Comparison of ENCODE assay signal across 21 cellular contexts in the genomic region with DNA sequence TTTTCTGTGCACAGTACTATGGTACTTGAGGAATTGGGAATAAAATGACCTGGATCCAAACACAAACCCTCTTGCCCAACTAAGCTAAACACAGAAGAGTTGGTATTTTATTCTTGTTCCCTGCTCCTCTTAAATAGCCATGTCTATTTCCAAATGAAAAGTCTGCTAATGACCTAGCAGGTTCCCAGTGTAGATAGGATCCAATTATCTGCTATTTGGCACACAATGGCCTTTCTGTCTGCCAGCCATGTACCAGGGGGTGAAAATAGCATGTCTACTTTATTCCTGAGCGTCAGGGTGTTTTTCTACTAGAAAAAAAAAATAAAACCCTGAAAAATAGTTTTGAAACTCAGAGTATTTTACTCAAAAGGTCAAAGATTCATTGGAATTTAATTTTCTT.
A peak's percentile ranks its signal among the peaks of the same experiment; 100 is the strongest.
DNase-seq lines count a peak whose midpoint lies in the region; ATAC-seq and FAIRE-seq lines count a peak whose summit lies in the region.
"Had no signal": no experiment of that assay in that cellular context is flagged by ENCODE, and none has a peak within 500 bp of the region (broad histone marks: within the 10 kb centered on the region; RNA-seq: fewer than 3 reads in every experiment).

No MANE protein-coding gene starts in this region.

- peak; percentile 17 for FAIRE-seq in frontal cortex (lab: Jason Lieb, UNC)
- FAIRE-seq: colon, GM12892, keratinocyte had no signal

- ATAC-seq in Right ventricle myocardium superior (ENCODE audit: poor library complexity), result peak; percentile 90
- ATAC-seq: activated CD4-positive, alpha-beta T cell treated with anti-CD3 and anti-CD28 coated beads for 36 hours; gastrocnemius medialis; stimulated activated naive CD8-positive, alpha-beta T cell treated with anti-CD3 and anti-CD28 coated beads, Interleukin-15, amount 100 ng/mL, for 72 hours had no signal

- DNase-seq in Right ventricle myocardium superior (no peak), cardiac septum (ENCODE audit: low spot score) (no peak), NCI-H69 (lab: John Stamatoyannopoulos, UW) (peak; percentile 94), frontal cortex (ENCODE audit: low spot score in 2 of 2) (no peak), cerebellar nuclear complex (lab: John Stamatoyannopoulos, UW) (no peak), mucosa of gallbladder (ENCODE audit: low spot score) (no peak)
- no peak for DNase-seq in stimulated activated CD4-positive, alpha-beta T cell treated with anti-CD3 and anti-CD28 coated beads, Interleukin-2, amount 100 ng/mL, for 24 hours
- DNase-seq in activated CD8-positive, alpha-beta memory T cell treated with anti-CD3 and anti-CD28 coated beads for 24 hours, result no peak
- DNase-seq: activated CD4-positive, alpha-beta T cell treated with anti-CD3 and anti-CD28 coated beads for 36 hours; activated naive CD4-positive, alpha-beta T cell treated with anti-CD3 and anti-CD28 coated beads, Interleukin-2, amount 10 ng/mL, durations not matched to agents 7 days and 5 days; anterior cingulate cortex; gastrocnemius medialis; mesenchymal stem cell; MG63; NCI-H2107; right cardiac atrium; stimulated activated CD4-positive, alpha-beta T cell treated with anti-CD3 and anti-CD28 coated beads, Interleukin-12 subunit alpha, Interleukin-12 subunit beta, amount 100 ng/mL, for 4 hours; stimulated activated naive CD8-positive, alpha-beta T cell treated with anti-CD3 and anti-CD28 coated beads, Interleukin-15, amount 100 ng/mL, for 72 hours had no signal

- intact Hi-C loops in Right ventricle myocardium superior (cut with DNase I), result no loop called here
- intact Hi-C loops in cardiac septum (cut with DNase I), result loop anchor here (5.0 to 10.0 kb wide), 2 partner anchors 45 to 233 kb away; no protein-coding TSS in a partner anchor
